ENCODE assay signal across 1 cellular context in genomic region chr1:100719490-100719889, GRCh38.
TF ChIP-seq lines count a peak whose summit lies in the region.

Gene VCAM1, plus strand, starts transcription at chr1:100719742. Its CDS starts 119 bp downstream, at chr1:100719861.

TF ChIP-seq in GM12878, 131 proteins besides CTCF, POLR2A, EP300 and RAD21 (continued from another document):
- TF ChIP-seq ZBTB4 (CRISPR knock-in tag; IDR thresholded peaks at IDR 0.05) (no peak), STAT1 (conservative IDR thresholded peaks at IDR 0.05) (no peak), TCF3 (IDR thresholded peaks at IDR 0.05; ENCODE audit: borderline replicate concordance, insufficient read depth, low read depth, low read length) (no peak), EGR1 (IDR thresholded peaks at IDR 0.05; ENCODE audit: borderline replicate concordance in 1 of 2, low read depth in 2 of 2, low read length in 2 of 2) (peak in 1 of 2 experiments; percentile 39; a peak in 1 of 3 replicates), SMARCA5 (IDR thresholded peaks at IDR 0.05) (no peak), ZNF622 (IDR thresholded peaks at IDR 0.05) (no peak), NR2F1 (conservative IDR thresholded peaks at IDR 0.05) (no peak), BCL11A (IDR thresholded peaks at IDR 0.05; ENCODE audit: low read depth, low read length) (0 out of 2 replicates have a peak, but pooled peaks have one; percentile 18), HCFC1 (IDR thresholded peaks at IDR 0.05; ENCODE audit: low read length) (no peak)
TF ChIP-seq in GM12878: peak in this region for 25.
